ENCODE assay signal across 9 cellular contexts in the genomic region with DNA sequence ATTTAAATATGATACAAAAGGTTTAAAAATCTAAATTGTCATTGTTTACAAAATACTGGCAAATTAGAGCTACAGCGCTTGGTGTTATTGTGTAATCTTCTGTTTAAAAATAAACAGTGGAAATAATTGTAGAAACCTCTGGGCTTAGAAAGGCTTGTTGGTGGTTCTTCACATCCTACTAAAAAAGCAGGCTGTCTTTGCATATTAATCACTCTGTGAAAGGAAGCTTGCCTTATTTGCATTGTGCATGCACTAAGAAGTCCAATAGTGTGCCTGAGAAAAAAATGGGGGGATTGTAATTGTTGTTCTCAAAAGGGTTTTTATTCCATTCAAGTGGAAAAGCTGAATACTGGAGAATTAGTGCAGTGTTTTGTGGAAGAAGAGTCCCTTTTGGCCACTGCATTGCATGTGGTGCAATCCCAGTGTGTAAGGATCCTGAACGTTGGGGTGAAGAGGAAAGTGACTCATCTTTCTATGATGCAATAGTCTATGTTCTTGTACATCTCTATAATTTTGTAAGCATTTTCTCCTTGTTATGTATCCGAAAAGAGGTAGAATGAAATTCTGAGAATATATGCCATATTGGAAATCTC. TPM values are rescaled to one million over a fixed set of nuclear protein-coding genes. Genes with fewer than 3 reads are reported as not detected.
A peak's percentile ranks its signal among the peaks of the same experiment; 100 is the strongest.
DNase-seq lines count a peak whose midpoint lies in the region; ATAC-seq, FAIRE-seq and TF ChIP-seq lines count a peak whose summit lies in the region.
"Had no signal": no experiment of that assay in that cellular context is flagged by ENCODE, and none has a peak within 500 bp of the region (broad histone marks: within the 10 kb centered on the region; RNA-seq: fewer than 3 reads in every experiment).

No MANE protein-coding gene starts in this region.

- H3K4me1 ChIP-seq in H1 (replicated peaks in 1 of 4; ENCODE audit: control insufficient read depth in 3 of 4, insufficient read depth in 4 of 4, low read length in 3 of 4) (peaks cover 0 to 4% (median 0%) of the 10 kb centered on the region in 4 experiments; a peak in 1 of 7 replicates), neural progenitor cell (peaks cover 12% of the 10 kb centered on the region)

- no peak overlapping the region for H2BK20ac ChIP-seq in H1 (ENCODE audit: low read length)

- no peak overlapping the region for H3K14ac ChIP-seq in H1 (ENCODE audit: insufficient read length)

- no peaks in the 10 kb centered on the region for H3K27me3 Mint-ChIP-seq in neural progenitor cell (ENCODE audit: insufficient read depth, low read depth)
- no peaks in the 10 kb centered on the region for H3K27me3 Mint-ChIP-seq in activated naive CD4-positive, alpha-beta T cell treated with anti-CD3 and anti-CD28 coated beads, Interleukin-2, amount 10 ng/mL, durations not matched to agents 7 days and 5 days

- no peak overlapping the region for H3K27ac Mint-ChIP-seq in neural progenitor cell
- no peak overlapping the region for H3K27ac Mint-ChIP-seq in activated naive CD4-positive, alpha-beta T cell treated with anti-CD3 and anti-CD28 coated beads, Interleukin-2, amount 10 ng/mL, durations not matched to agents 7 days and 5 days

- H2AFZ ChIP-seq in H1 (ENCODE audit: low read length) (0 out of 2 replicates have a peak overlapping the region, but pooled peaks have one; percentile 13), neural progenitor cell (replicated peaks) (peak overlapping the region; percentile 45)

- H3K4me1 Mint-ChIP-seq in neural progenitor cell: peaks cover 8% of the 10 kb centered on the region
- no peaks in the 10 kb centered on the region for H3K4me1 Mint-ChIP-seq in activated naive CD4-positive, alpha-beta T cell treated with anti-CD3 and anti-CD28 coated beads, Interleukin-2, amount 10 ng/mL, durations not matched to agents 7 days and 5 days

- WGBS in H1 (ENCODE audit: extremely low coverage in 1 of 2, insufficient coverage in 1 of 2, insufficient read length in 1 of 2, insufficient replicate concordance in 2 of 2, low coverage in 1 of 2, low lambda C conversion rate in 2 of 2, missing lambda C conversion rate in 1 of 2), 2 experiments: 73% methylated on average over 3 of the region's 3 CpGs; no CpG with 5 or more reads in 1 of the 2 experiments

- H3K4me3 Mint-ChIP-seq in neural progenitor cell: no peak overlapping the region
- H3K4me3 Mint-ChIP-seq in activated naive CD4-positive, alpha-beta T cell treated with anti-CD3 and anti-CD28 coated beads, Interleukin-2, amount 10 ng/mL, durations not matched to agents 7 days and 5 days: no peak overlapping the region

- no peak overlapping the region for H3K9ac ChIP-seq in H1 (replicated peaks in 1 of 4; ENCODE audit: extremely low read depth in 1 of 4, low read depth in 3 of 4, low read length in 3 of 4)
- H3K9ac ChIP-seq in neural progenitor cell: no peak overlapping the region

- no peak overlapping the region for H3K27ac ChIP-seq in H1 (ENCODE audit: low read depth, low read length)
- H3K27ac ChIP-seq in neural progenitor cell: no peak overlapping the region

- H3K18ac ChIP-seq in H1 (ENCODE audit: extremely low read depth, low read length): no peak overlapping the region

- no peak overlapping the region for H2BK12ac ChIP-seq in H1 (ENCODE audit: low read depth, low read length)

- H3K36me3 ChIP-seq in H1 (ENCODE audit: control insufficient read depth in 2 of 4, insufficient read depth in 4 of 4, low read length in 3 of 4): no peaks in the 10 kb centered on the region
- H3K36me3 ChIP-seq in neural progenitor cell: no peaks in the 10 kb centered on the region

- H3K9me3 ChIP-seq in H1 (ENCODE audit: insufficient read depth in 2 of 2, low read depth in 1 of 2, low read length in 1 of 2): no peaks in the 10 kb centered on the region
- H3K9me3 ChIP-seq in neural progenitor cell (ENCODE audit: low read depth): no peaks in the 10 kb centered on the region

- no peaks in the 10 kb centered on the region; the same call in 1 of the 2 replicates for H3K23me2 ChIP-seq in H1 (ENCODE audit: low read depth, low read length)

- no peak for TF ChIP-seq POLR2A in H1 (IDR thresholded peaks at IDR 0.05; ENCODE audit: control extremely low read depth in 1 of 2, low read depth in 2 of 2, low read length in 2 of 2)

- no peak for TF ChIP-seq EP300 in H1 (IDR thresholded peaks at IDR 0.05; ENCODE audit: borderline replicate concordance in 1 of 2, low read depth in 2 of 2, low read length in 2 of 2)

- no peak overlapping the region for H2AK5ac ChIP-seq in H1 (ENCODE audit: low read depth, low read length)

- CTCF ChIA-PET in H1 (lab: Charles Lee; ENCODE audit: partially characterized antibody): interaction anchor here (1.1 kb wide), 1 partner anchor 312 kb away, joined by 3 read pairs; no protein-coding TSS in a partner anchor
- CTCF ChIA-PET in activated naive CD4-positive, alpha-beta T cell treated with anti-CD3 and anti-CD28 coated beads, Interleukin-2, amount 10 ng/mL, durations not matched to agents 7 days and 5 days (lab: Charles Lee): no interaction called here

- H4K8ac ChIP-seq in H1 (ENCODE audit: extremely low read depth, insufficient read depth, low read length): no peak overlapping the region

- no peaks in the 10 kb centered on the region for H3K36me3 Mint-ChIP-seq in neural progenitor cell
- H3K36me3 Mint-ChIP-seq in activated naive CD4-positive, alpha-beta T cell treated with anti-CD3 and anti-CD28 coated beads, Interleukin-2, amount 10 ng/mL, durations not matched to agents 7 days and 5 days: no peaks in the 10 kb centered on the region

- peak; percentile 24 for FAIRE-seq in H1 (lab: Jason Lieb, UNC)

- H3F3A ChIP-seq in neural progenitor cell (ENCODE audit: low read depth): no peaks in the 10 kb centered on the region

- no peak overlapping the region for H4K5ac ChIP-seq in H1 (ENCODE audit: insufficient read length, low read depth, low read length)

- no peak overlapping the region for H3K23ac ChIP-seq in H1 (ENCODE audit: insufficient read length)

- TF ChIP-seq CTCF in H1 (IDR thresholded peaks at IDR 0.05; ENCODE audit: control extremely low read depth in 1 of 3, insufficient read depth in 1 of 3, low read depth in 1 of 3, low read length in 3 of 3) (no peak), neural progenitor cell (IDR thresholded peaks at IDR 0.05) (no peak)

- POLR2A ChIA-PET in H1 (lab: Charles Lee; ENCODE audit: partially characterized antibody): no interaction called here

- H2BK120ac ChIP-seq in H1 (replicated peaks; ENCODE audit: low read depth, low read length): no peak overlapping the region

- ATAC-seq in HG02973 (IDR thresholded peaks at IDR 0.05; ENCODE audit: unreplicated experiment) (no peak), GM19035 (IDR thresholded peaks at IDR 0.05; ENCODE audit: unreplicated experiment) (no peak), GM18520 (IDR thresholded peaks at IDR 0.05; ENCODE audit: unreplicated experiment) (no peak)

- H3K9me3 Mint-ChIP-seq in neural progenitor cell: no peaks in the 10 kb centered on the region
- H3K9me3 Mint-ChIP-seq in activated naive CD4-positive, alpha-beta T cell treated with anti-CD3 and anti-CD28 coated beads, Interleukin-2, amount 10 ng/mL, durations not matched to agents 7 days and 5 days: no peaks in the 10 kb centered on the region

- TF ChIP-seq RAD21 in H1 (IDR thresholded peaks at IDR 0.05 in 1 of 2, conservative IDR thresholded peaks at IDR 0.05 in 1 of 2; ENCODE audit: low read depth in 2 of 2, low read length in 2 of 2): no peak

- H3K4me3 ChIP-seq in H1 (ENCODE audit: extremely low read depth in 1 of 4, insufficient read depth in 2 of 4, low read depth in 3 of 4, low read length in 4 of 4) (no peak overlapping the region), neural progenitor cell (peak overlapping the region; percentile 6)

- H4K91ac ChIP-seq in H1 (replicated peaks; ENCODE audit: insufficient read length, low read length): no peak overlapping the region

- no peak overlapping the region for H2BK5ac ChIP-seq in H1 (ENCODE audit: low read depth, low read length)

- no peak overlapping the region for H3K4ac ChIP-seq in H1 (replicated peaks; ENCODE audit: insufficient read length, low read depth, low read length)

- H3K27me3 ChIP-seq in H1 (replicated peaks in 1 of 4; ENCODE audit: control insufficient read depth in 3 of 4, extremely low read depth in 1 of 4, insufficient read depth in 3 of 4, low read length in 3 of 4) (no peaks in the 10 kb centered on the region), neural progenitor cell (no peaks in the 10 kb centered on the region)

- H3K79me1 ChIP-seq in H1 (ENCODE audit: low read depth, low read length): no peaks in the 10 kb centered on the region

- no peaks in the 10 kb centered on the region for H4K20me1 ChIP-seq in H1 (replicated peaks in 1 of 2; ENCODE audit: control insufficient read depth in 1 of 2, insufficient read depth in 2 of 2, low read length in 2 of 2)
- H4K20me1 ChIP-seq in neural progenitor cell (ENCODE audit: low read depth): no peaks in the 10 kb centered on the region

- no peak overlapping the region for H3K56ac ChIP-seq in H1 (replicated peaks; ENCODE audit: insufficient read length, low read depth, low read length)

- H3K79me2 ChIP-seq in H1 (ENCODE audit: control insufficient read depth in 1 of 2, insufficient read depth in 2 of 2, low read length in 2 of 2) (no peaks in the 10 kb centered on the region), neural progenitor cell (ENCODE audit: low read depth) (no peaks in the 10 kb centered on the region)

- H3K4me2 ChIP-seq in H1 (ENCODE audit: insufficient read depth in 1 of 2, low read depth in 2 of 2, low read length in 2 of 2) (0 out of 4 replicates have a peak overlapping the region, but pooled peaks of 1 of the 2 experiments have one; percentile 12), neural progenitor cell (peak overlapping the region; percentile 60)

- no peak overlapping the region for H2BK15ac ChIP-seq in H1 (ENCODE audit: low read length)

- peak; percentile 14 for DNase-seq in EL
- DNase-seq in NCI-H526 (lab: John Stamatoyannopoulos, UW): peak; percentile 77 to 90
- no peak for DNase-seq in H1 (ENCODE audit: low read depth in 1 of 2, low spot score in 2 of 2)
- DNase-seq in neural progenitor cell (ENCODE audit: low spot score): peak; percentile 44
- DNase-seq in activated naive CD4-positive, alpha-beta T cell treated with anti-CD3 and anti-CD28 coated beads, Interleukin-2, amount 10 ng/mL, durations not matched to agents 7 days and 5 days: no peak
- DNase-seq: activated gamma-delta T cell had no signal

TF ChIP-seq in H1, 55 proteins besides CTCF, POLR2A, EP300 and RAD21 (continues in another document):
- 0 out of 2 replicates have a peak, but pooled peaks have one; percentile 41 for TF ChIP-seq JUND (IDR thresholded peaks at IDR 0.05; ENCODE audit: low read length)

RNA-seq across cellular contexts. Expression of a gene that starts 16.5 kb away (rescaled TPM):
- total RNA-seq in H1 (2021; fragmentation: NEBNext Ultra II Directional; extraction: Animal tissue kit (Norgen Biotek cat#: 25700)): 4.3 and 5.0 TPM in 2 replicates
- 2.9 and 3.1 TPM in 2 replicates for polyA plus RNA-seq in H1 (2011; rRNA removed)
- polyA plus RNA-seq in H1 (2011; cell fraction: cytosol; rRNA removed): 4.2 TPM
- polyA plus RNA-seq in H1 (2011; cell fraction: nucleus; rRNA removed): 11.5 TPM
- polyA plus RNA-seq in H1 (2012, experiment 1 of 2): 3.6 to 5.3 TPM (median 4.3 TPM) in 4 replicates
- 0.49 TPM for polyA plus RNA-seq in H1 (2012, experiment 2 of 2)
- polyA plus RNA-seq in H1 (2013, experiment 1 of 2): 6.8 TPM
- 5.1 TPM for polyA plus RNA-seq in H1 (2013, experiment 2 of 2)
- 9.8 and 10.0 TPM in 2 replicates for polyA minus RNA-seq in H1 (2011; rRNA and poly(A)+ RNA removed)
- polyA minus RNA-seq in H1 (2011; cell fraction: cytosol; rRNA and poly(A)+ RNA removed): 5.5 TPM
- 9.8 TPM for polyA minus RNA-seq in H1 (2011; cell fraction: nucleus; rRNA and poly(A)+ RNA removed)
- total RNA-seq in neural progenitor cell (ENCODE audit: low replicate concordance): 17.5 and 20.8 TPM in 2 replicates

Comparison
In these comparisons a context has a peak if more than half of its experiments do, and no peak if none do; other contexts are left out.
1. DNase-seq: peak in EL (single experiment), NCI-H526 (2 of 2) and neural progenitor cell (single experiment); none in H1 (0 of 2) and activated naive CD4-positive, alpha-beta T cell treated with anti-CD3 and anti-CD28 coated beads, Interleukin-2, amount 10 ng/mL, durations not matched to agents 7 days and 5 days (single experiment).